In the genomic region with DNA sequence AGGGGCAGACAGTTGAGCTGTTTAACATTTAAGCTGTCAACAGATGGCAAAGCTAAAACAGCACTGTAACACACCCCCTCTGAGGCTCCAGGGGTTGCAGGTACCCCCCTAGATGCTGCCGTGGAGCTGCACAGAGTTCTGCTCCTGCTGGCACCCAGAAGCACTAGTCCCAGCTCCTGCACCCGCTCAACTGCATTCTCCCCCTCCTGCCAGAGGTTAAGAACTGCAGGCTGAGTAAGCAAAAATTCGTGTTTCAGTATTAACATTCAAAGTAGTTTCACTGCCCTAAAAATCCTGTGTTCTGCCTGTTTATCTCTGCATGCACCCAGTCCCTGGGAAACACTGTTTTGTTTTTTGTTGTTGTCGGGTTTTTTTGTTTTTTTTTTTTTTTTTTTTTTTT, we compare ENCODE assay signal across 8 cellular contexts.
DNase-seq lines count a peak whose midpoint lies in the region; ATAC-seq and TF ChIP-seq lines count a peak whose summit lies in the region.

No MANE protein-coding gene starts in this region.

- H3K36me3 Mint-ChIP-seq in nephron progenitor cell (ENCODE audit: low read depth) = no peaks in the 10 kb centered on the region
- H3K36me3 Mint-ChIP-seq in effector memory CD8-positive, alpha-beta T cell (ENCODE audit: insufficient read depth) = no peaks in the 10 kb centered on the region

- H3K9me3 Mint-ChIP-seq in nephron progenitor cell = peaks cover 7% of the 10 kb centered on the region
- H3K9me3 Mint-ChIP-seq in effector memory CD8-positive, alpha-beta T cell = peaks cover 7 to 19% of the 10 kb centered on the region in 2 donors

- TF ChIP-seq CTCF in nephron progenitor cell (IDR thresholded peaks at IDR 0.05) = peak; percentile 29

- no peak overlapping the region for H3K4me3 Mint-ChIP-seq in nephron progenitor cell
- no peak overlapping the region for H3K4me3 Mint-ChIP-seq in effector memory CD8-positive, alpha-beta T cell

- H3K27me3 Mint-ChIP-seq in nephron progenitor cell (ENCODE audit: low read depth, poor library complexity) = no peaks in the 10 kb centered on the region
- H3K27me3 Mint-ChIP-seq in effector memory CD8-positive, alpha-beta T cell = no peaks in the 10 kb centered on the region

- DNase-seq in NCI-H1092 treated with DMSO at 0.1 percent for 48 hours (lab: John Stamatoyannopoulos, UW) = peak; percentile 5
- DNase-seq in NCI-H1092 (lab: John Stamatoyannopoulos, UW) = no peak
- DNase-seq in UCSD-AML1 (lab: John Stamatoyannopoulos, UW; ENCODE audit: unreplicated experiment) = peak; percentile 2
- DNase-seq in nephron progenitor cell = peak; percentile 32
- no peak for DNase-seq in effector memory CD8-positive, alpha-beta T cell
- no peak for DNase-seq in NCI-H187 treated with DMSO at 0.1 percent for 48 hours (lab: John Stamatoyannopoulos, UW)

- peaks cover 16% of the 10 kb centered on the region for H3K4me1 Mint-ChIP-seq in nephron progenitor cell
- H3K4me1 Mint-ChIP-seq in effector memory CD8-positive, alpha-beta T cell (ENCODE audit: low read depth in 2 of 2) = no peaks in the 10 kb centered on the region

- ATAC-seq in GM21529 (IDR thresholded peaks at IDR 0.05; ENCODE audit: unreplicated experiment) (peak; percentile 97), HG03575 (IDR thresholded peaks at IDR 0.05; ENCODE audit: extremely low read depth, insufficient number of reproducible peaks, low FRiP score, unreplicated experiment) (peak; percentile 97)
- ATAC-seq in effector memory CD8-positive, alpha-beta T cell (replicated peaks) = no peak

- H3K27ac Mint-ChIP-seq in nephron progenitor cell = peak overlapping the region; percentile 65
- H3K27ac Mint-ChIP-seq in effector memory CD8-positive, alpha-beta T cell = no peak overlapping the region

Comparison
In these comparisons a context has a peak if more than half of its experiments do, and no peak if none do; other contexts are left out.
1. DNase-seq: peak in NCI-H1092 treated with DMSO at 0.1 percent for 48 hours (single experiment), UCSD-AML1 (single experiment) and nephron progenitor cell (single experiment); none in NCI-H1092 (single experiment), effector memory CD8-positive, alpha-beta T cell (0 of 3) and NCI-H187 treated with DMSO at 0.1 percent for 48 hours (single experiment).